In the genomic region with DNA sequence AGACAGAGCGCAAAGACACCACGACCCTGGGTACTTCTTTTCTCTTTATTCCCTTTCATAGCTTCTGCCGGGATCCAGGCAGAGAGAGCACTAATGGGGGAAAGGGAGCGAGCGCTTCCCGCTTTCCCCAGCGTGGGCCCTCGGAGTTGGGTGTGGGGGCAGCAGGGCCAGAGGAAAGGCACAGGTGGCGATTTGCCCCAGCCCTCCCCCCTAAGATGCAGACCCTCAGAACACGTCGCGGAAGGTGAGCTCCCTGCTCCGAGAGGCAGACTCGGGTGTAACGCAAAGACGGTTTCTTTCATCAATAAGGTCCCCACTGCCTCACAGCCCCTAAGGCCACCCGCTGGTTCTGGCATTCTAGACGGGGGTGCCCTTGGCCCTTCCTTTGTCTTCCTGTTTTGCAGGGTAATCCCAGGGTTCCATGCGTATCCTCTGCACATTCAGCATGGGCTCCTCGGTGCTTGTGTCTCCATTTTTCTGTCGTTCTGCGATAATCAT, we compare ENCODE assay signal across 1 cellular context.
TF ChIP-seq lines count a peak whose summit lies in the region.

No MANE protein-coding gene starts in this region.

TF ChIP-seq in GM12878, 131 proteins besides CTCF, POLR2A, EP300 and RAD21:
- TF ChIP-seq, protein P1, sequence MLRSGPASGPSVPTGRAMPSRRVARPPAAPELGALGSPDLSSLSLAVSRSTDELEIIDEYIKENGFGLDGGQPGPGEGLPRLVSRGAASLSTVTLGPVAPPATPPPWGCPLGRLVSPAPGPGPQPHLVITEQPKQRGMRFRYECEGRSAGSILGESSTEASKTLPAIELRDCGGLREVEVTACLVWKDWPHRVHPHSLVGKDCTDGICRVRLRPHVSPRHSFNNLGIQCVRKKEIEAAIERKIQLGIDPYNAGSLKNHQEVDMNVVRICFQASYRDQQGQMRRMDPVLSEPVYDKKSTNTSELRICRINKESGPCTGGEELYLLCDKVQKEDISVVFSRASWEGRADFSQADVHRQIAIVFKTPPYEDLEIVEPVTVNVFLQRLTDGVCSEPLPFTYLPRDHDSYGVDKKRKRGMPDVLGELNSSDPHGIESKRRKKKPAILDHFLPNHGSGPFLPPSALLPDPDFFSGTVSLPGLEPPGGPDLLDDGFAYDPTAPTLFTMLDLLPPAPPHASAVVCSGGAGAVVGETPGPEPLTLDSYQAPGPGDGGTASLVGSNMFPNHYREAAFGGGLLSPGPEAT (IDR thresholded peaks at IDR 0.05; ENCODE audit: low read depth), result peak; percentile 28; the same call in 1 of the 2 replicates
- 0 out of 2 replicates have a peak, but pooled peaks have one; percentile 46 for TF ChIP-seq SIN3A (IDR thresholded peaks at IDR 0.05; ENCODE audit: low read depth, low read length)
- TF ChIP-seq TBL1XR1 (IDR thresholded peaks at IDR 0.05; ENCODE audit: low read depth, low read length), result no peak
- no peak for TF ChIP-seq TCF7 (IDR thresholded peaks at IDR 0.05; ENCODE audit: borderline replicate concordance)
- no peak for TF ChIP-seq E4F1 (IDR thresholded peaks at IDR 0.05; ENCODE audit: borderline replicate concordance, partially characterized antibody)
- no peak for TF ChIP-seq E2F8 (IDR thresholded peaks at IDR 0.05; ENCODE audit: low read depth, partially characterized antibody)
- no peak for TF ChIP-seq ZNF24 (IDR thresholded peaks at IDR 0.05)
- TF ChIP-seq, protein P2, sequence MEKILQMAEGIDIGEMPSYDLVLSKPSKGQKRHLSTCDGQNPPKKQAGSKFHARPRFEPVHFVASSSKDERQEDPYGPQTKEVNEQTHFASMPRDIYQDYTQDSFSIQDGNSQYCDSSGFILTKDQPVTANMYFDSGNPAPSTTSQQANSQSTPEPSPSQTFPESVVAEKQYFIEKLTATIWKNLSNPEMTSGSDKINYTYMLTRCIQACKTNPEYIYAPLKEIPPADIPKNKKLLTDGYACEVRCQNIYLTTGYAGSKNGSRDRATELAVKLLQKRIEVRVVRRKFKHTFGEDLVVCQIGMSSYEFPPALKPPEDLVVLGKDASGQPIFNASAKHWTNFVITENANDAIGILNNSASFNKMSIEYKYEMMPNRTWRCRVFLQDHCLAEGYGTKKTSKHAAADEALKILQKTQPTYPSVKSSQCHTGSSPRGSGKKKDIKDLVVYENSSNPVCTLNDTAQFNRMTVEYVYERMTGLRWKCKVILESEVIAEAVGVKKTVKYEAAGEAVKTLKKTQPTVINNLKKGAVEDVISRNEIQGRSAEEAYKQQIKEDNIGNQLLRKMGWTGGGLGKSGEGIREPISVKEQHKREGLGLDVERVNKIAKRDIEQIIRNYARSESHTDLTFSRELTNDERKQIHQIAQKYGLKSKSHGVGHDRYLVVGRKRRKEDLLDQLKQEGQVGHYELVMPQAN (conservative IDR thresholded peaks at IDR 0.05), result 0 out of 2 replicates have a peak, but pooled peaks have one; percentile 6
- no peak for TF ChIP-seq NR2F1 (conservative IDR thresholded peaks at IDR 0.05)
